1 cellular context compared by ENCODE assay signal in genomic region chr3:27633224-27633545, GRCh38.
TF ChIP-seq lines count a peak whose summit lies in the region.

No MANE protein-coding gene starts in this region.

TF ChIP-seq in A549, 52 proteins besides CTCF, POLR2A, EP300 and RAD21 (continued from another document):
- peak; percentile 46; the same call in 1 of the 2 replicates for TF ChIP-seq MAX (IDR thresholded peaks at IDR 0.05)
- no peak for TF ChIP-seq KDM5A (IDR thresholded peaks at IDR 0.05)
